1 cellular context compared by ENCODE assay signal in the genomic region with DNA sequence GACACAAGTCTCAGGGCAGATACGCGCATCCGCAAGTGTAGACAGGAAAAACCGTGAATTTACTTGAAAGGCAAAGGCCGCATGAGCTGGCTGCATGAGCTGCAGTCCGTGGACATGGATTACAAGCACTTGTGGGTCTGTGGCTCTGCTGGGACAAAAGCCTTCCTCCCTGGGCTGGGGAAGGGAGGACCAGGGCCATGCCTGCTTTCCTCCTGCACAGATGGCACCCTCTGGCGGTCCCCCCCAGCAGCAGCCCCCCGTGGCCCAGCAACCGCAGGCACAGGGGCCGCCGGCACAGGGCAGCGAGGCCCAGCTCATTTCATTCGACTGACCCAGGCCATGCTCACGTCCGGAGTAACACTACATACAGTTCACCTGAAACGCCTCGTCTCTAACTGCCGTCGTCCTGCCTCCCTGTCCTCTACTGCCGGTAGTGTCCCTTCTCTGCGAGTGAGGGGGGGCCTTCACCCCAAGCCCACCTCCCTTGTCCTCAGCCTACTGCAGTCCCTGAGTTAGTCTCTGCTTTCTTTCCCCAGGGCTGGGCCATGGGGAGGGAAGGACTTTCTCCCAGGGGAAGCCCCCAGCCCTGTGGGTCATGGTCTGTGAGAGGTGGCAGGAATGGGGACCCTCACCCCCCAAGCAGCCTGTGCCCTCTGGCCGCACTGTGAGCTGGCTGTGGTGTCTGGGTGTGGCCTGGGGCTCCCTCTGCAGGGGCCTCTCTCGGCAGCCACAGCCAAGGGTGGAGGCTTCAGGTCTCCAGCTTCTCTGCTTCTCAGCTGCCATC.
TF ChIP-seq lines count a peak whose summit lies in the region.

No MANE protein-coding gene starts in this region.

TF ChIP-seq in HepG2, 621 proteins besides CTCF, POLR2A, EP300 and RAD21 (continued from another document and continues in another):
- TF ChIP-seq, protein P1, sequence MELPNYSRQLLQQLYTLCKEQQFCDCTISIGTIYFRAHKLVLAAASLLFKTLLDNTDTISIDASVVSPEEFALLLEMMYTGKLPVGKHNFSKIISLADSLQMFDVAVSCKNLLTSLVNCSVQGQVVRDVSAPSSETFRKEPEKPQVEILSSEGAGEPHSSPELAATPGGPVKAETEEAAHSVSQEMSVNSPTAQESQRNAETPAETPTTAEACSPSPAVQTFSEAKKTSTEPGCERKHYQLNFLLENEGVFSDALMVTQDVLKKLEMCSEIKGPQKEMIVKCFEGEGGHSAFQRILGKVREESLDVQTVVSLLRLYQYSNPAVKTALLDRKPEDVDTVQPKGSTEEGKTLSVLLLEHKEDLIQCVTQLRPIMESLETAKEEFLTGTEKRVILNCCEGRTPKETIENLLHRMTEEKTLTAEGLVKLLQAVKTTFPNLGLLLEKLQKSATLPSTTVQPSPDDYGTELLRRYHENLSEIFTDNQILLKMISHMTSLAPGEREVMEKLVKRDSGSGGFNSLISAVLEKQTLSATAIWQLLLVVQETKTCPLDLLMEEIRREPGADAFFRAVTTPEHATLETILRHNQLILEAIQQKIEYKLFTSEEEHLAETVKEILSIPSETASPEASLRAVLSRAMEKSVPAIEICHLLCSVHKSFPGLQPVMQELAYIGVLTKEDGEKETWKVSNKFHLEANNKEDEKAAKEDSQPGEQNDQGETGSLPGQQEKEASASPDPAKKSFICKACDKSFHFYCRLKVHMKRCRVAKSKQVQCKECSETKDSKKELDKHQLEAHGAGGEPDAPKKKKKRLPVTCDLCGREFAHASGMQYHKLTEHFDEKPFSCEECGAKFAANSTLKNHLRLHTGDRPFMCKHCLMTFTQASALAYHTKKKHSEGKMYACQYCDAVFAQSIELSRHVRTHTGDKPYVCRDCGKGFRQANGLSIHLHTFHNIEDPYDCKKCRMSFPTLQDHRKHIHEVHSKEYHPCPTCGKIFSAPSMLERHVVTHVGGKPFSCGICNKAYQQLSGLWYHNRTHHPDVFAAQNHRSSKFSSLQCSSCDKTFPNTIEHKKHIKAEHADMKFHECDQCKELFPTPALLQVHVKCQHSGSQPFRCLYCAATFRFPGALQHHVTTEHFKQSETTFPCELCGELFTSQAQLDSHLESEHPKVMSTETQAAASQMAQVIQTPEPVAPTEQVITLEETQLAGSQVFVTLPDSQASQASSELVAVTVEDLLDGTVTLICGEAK (IDR thresholded peaks at IDR 0.05), result no peak
- TF ChIP-seq, protein P1 (CRISPR knock-in tag; IDR thresholded peaks at IDR 0.05), result 0 out of 2 replicates have a peak, but pooled peaks have one; percentile 17
- TF ChIP-seq ZNF138 (CRISPR knock-in tag; IDR thresholded peaks at IDR 0.05; ENCODE audit: low read depth) (no peak), HDAC6 (IDR thresholded peaks at IDR 0.05; ENCODE audit: low read depth, low read length) (no peak), ZBTB3 (CRISPR knock-in tag; IDR thresholded peaks at IDR 0.05; ENCODE audit: borderline replicate concordance, low read depth) (0 out of 2 replicates have a peak, but pooled peaks have one; percentile 61), DR1 (CRISPR knock-in tag; IDR thresholded peaks at IDR 0.05) (0 out of 2 replicates have a peak, but pooled peaks have one; percentile 19), NFIB (CRISPR knock-in tag; IDR thresholded peaks at IDR 0.05; ENCODE audit: borderline replicate concordance) (0 out of 2 replicates have a peak, but pooled peaks have one; percentile 68), ZNF230 (CRISPR knock-in tag; IDR thresholded peaks at IDR 0.05) (0 out of 2 replicates have a peak, but pooled peaks have one; percentile 27), MED8 (CRISPR knock-in tag; IDR thresholded peaks at IDR 0.05; ENCODE audit: insufficient replicate concordance) (peak; percentile 41), ZBTB20 (CRISPR knock-in tag; IDR thresholded peaks at IDR 0.05; ENCODE audit: borderline replicate concordance, low read depth) (peak; percentile 66; the same call in 1 of the 2 replicates), ZNF350 (CRISPR knock-in tag; IDR thresholded peaks at IDR 0.05; ENCODE audit: borderline replicate concordance, low read depth) (0 out of 2 replicates have a peak, but pooled peaks have one; percentile 13), MTA3 (CRISPR knock-in tag; IDR thresholded peaks at IDR 0.05) (no peak), KLF12 (CRISPR knock-in tag; IDR thresholded peaks at IDR 0.05; ENCODE audit: borderline replicate concordance) (peak; percentile 56; the same call in 1 of the 2 replicates), ZC3H4 (CRISPR knock-in tag; IDR thresholded peaks at IDR 0.05; ENCODE audit: borderline replicate concordance) (peak; percentile 72; the same call in 1 of the 2 replicates), POLR2AphosphoS5 (IDR thresholded peaks at IDR 0.05; ENCODE audit: low read depth, low read length) (peak; percentile 63), RBM39 (IDR thresholded peaks at IDR 0.05; ENCODE audit: low read depth, low read length, poor library complexity, severe bottlenecking) (peak; percentile 53), FOXM1 (CRISPR knock-in tag; IDR thresholded peaks at IDR 0.05) (0 out of 2 replicates have a peak, but pooled peaks have one; percentile 24), SRSF4 (IDR thresholded peaks at IDR 0.05; ENCODE audit: low read depth, low read length, poor library complexity, severe bottlenecking) (no peak), ZNF292 (CRISPR knock-in tag; IDR thresholded peaks at IDR 0.05; ENCODE audit: borderline replicate concordance, low read depth) (no peak)
- TF ChIP-seq, protein P2, sequence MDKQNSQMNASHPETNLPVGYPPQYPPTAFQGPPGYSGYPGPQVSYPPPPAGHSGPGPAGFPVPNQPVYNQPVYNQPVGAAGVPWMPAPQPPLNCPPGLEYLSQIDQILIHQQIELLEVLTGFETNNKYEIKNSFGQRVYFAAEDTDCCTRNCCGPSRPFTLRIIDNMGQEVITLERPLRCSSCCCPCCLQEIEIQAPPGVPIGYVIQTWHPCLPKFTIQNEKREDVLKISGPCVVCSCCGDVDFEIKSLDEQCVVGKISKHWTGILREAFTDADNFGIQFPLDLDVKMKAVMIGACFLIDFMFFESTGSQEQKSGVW (CRISPR knock-in tag; IDR thresholded peaks at IDR 0.05; ENCODE audit: borderline replicate concordance), result no peak
- TF ChIP-seq, protein P3, sequence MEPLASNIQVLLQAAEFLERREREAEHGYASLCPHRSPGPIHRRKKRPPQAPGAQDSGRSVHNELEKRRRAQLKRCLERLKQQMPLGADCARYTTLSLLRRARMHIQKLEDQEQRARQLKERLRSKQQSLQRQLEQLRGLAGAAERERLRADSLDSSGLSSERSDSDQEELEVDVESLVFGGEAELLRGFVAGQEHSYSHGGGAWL (CRISPR knock-in tag; IDR thresholded peaks at IDR 0.05), result 0 out of 2 replicates have a peak, but pooled peaks have one; percentile 8
- TF ChIP-seq, protein P4, sequence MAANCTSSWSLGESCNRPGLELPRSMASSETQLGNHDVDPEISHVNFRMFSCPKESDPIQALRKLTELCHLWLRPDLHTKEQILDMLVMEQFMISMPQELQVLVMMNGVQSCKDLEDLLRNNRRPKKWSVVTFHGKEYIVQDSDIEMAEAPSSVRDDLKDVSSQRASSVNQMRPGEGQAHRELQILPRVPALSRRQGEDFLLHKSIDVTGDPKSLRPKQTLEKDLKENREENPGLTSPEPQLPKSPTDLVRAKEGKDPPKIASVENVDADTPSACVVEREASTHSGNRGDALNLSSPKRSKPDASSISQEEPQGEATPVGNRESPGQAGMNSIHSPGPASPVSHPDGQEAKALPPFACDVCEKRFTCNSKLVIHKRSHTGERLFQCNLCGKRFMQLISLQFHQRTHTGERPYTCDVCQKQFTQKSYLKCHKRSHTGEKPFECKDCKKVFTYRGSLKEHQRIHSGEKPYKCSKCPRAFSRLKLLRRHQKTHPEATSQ (CRISPR knock-in tag; IDR thresholded peaks at IDR 0.05; ENCODE audit: borderline replicate concordance), result peak; percentile 7; the same call in 1 of the 2 replicates
- TF ChIP-seq, protein P5, sequence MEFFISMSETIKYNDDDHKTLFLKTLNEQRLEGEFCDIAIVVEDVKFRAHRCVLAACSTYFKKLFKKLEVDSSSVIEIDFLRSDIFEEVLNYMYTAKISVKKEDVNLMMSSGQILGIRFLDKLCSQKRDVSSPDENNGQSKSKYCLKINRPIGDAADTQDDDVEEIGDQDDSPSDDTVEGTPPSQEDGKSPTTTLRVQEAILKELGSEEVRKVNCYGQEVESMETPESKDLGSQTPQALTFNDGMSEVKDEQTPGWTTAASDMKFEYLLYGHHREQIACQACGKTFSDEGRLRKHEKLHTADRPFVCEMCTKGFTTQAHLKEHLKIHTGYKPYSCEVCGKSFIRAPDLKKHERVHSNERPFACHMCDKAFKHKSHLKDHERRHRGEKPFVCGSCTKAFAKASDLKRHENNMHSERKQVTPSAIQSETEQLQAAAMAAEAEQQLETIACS (CRISPR knock-in tag; IDR thresholded peaks at IDR 0.05), result peak; percentile 34; the same call in 1 of the 2 replicates
- TF ChIP-seq, protein P6, sequence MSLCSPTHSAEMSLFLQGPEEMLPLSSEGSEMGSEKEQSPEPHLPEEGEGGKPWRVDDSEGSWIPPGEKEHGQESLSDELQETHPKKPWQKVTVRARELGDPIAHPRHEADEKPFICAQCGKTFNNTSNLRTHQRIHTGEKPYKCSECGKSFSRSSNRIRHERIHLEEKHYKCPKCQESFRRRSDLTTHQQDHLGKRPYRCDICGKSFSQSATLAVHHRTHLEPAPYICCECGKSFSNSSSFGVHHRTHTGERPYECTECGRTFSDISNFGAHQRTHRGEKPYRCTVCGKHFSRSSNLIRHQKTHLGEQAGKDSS (CRISPR knock-in tag; IDR thresholded peaks at IDR 0.05; ENCODE audit: borderline replicate concordance, low read depth), result no peak
- TF ChIP-seq, protein P7, sequence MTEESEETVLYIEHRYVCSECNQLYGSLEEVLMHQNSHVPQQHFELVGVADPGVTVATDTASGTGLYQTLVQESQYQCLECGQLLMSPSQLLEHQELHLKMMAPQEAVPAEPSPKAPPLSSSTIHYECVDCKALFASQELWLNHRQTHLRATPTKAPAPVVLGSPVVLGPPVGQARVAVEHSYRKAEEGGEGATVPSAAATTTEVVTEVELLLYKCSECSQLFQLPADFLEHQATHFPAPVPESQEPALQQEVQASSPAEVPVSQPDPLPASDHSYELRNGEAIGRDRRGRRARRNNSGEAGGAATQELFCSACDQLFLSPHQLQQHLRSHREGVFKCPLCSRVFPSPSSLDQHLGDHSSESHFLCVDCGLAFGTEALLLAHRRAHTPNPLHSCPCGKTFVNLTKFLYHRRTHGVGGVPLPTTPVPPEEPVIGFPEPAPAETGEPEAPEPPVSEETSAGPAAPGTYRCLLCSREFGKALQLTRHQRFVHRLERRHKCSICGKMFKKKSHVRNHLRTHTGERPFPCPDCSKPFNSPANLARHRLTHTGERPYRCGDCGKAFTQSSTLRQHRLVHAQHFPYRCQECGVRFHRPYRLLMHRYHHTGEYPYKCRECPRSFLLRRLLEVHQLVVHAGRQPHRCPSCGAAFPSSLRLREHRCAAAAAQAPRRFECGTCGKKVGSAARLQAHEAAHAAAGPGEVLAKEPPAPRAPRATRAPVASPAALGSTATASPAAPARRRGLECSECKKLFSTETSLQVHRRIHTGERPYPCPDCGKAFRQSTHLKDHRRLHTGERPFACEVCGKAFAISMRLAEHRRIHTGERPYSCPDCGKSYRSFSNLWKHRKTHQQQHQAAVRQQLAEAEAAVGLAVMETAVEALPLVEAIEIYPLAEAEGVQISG (CRISPR knock-in tag; IDR thresholded peaks at IDR 0.05), result 0 out of 2 replicates have a peak, but pooled peaks have one; percentile 14
- TF ChIP-seq, protein P8, sequence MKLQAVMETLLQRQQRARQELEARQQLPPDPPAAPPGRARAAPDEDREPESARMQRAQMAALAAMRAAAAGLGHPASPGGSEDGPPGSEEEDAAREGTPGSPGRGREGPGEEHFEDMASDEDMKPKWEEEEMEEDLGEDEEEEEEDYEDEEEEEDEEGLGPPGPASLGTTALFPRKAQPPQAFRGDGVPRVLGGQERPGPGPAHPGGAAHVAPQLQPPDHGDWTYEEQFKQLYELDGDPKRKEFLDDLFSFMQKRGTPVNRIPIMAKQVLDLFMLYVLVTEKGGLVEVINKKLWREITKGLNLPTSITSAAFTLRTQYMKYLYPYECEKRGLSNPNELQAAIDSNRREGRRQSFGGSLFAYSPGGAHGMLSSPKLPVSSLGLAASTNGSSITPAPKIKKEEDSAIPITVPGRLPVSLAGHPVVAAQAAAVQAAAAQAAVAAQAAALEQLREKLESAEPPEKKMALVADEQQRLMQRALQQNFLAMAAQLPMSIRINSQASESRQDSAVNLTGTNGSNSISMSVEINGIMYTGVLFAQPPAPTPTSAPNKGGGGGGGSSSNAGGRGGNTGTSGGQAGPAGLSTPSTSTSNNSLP (IDR thresholded peaks at IDR 0.05; ENCODE audit: low read depth, low read length), result 0 out of 2 replicates have a peak, but pooled peaks have one; percentile 46
- TF ChIP-seq, protein P9, sequence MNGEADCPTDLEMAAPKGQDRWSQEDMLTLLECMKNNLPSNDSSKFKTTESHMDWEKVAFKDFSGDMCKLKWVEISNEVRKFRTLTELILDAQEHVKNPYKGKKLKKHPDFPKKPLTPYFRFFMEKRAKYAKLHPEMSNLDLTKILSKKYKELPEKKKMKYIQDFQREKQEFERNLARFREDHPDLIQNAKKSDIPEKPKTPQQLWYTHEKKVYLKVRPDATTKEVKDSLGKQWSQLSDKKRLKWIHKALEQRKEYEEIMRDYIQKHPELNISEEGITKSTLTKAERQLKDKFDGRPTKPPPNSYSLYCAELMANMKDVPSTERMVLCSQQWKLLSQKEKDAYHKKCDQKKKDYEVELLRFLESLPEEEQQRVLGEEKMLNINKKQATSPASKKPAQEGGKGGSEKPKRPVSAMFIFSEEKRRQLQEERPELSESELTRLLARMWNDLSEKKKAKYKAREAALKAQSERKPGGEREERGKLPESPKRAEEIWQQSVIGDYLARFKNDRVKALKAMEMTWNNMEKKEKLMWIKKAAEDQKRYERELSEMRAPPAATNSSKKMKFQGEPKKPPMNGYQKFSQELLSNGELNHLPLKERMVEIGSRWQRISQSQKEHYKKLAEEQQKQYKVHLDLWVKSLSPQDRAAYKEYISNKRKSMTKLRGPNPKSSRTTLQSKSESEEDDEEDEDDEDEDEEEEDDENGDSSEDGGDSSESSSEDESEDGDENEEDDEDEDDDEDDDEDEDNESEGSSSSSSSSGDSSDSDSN (CRISPR knock-in tag; IDR thresholded peaks at IDR 0.05), result peak; percentile 25; the same call in 1 of the 2 replicates
